8 cellular contexts compared by ENCODE assay signal in genomic region chr3:30940740-30941139, GRCh38. TPM values are rescaled to one million over a fixed set of nuclear protein-coding genes. Genes with fewer than 3 reads are reported as not detected.
"Had no signal": no experiment of that assay in that cellular context is flagged by ENCODE, and none has a peak within 500 bp of the region (broad histone marks: within the 10 kb centered on the region; RNA-seq: fewer than 3 reads in every experiment).

No MANE protein-coding gene starts in this region.

- DNase-seq: H9, HCEC 1CT, IMR-90 had no signal

- ATAC-seq: GM23338 had no signal

- FAIRE-seq: H1, H54, HTR-8/SVneo had no signal

- H3K4me3 Mint-ChIP-seq: GM23338, H9 had no signal

- H3K4me3 ChIP-seq: GM23338 had no signal

- H3K27ac Mint-ChIP-seq: GM23338, H9 had no signal

- H3K9me3 Mint-ChIP-seq: H9 had no signal

- H3K4me1 Mint-ChIP-seq: GM23338 had no signal

RNA-seq across cellular contexts. Expression of gene GADL1, which starts 46.3 kb away (rescaled TPM):
- total RNA-seq: HT-29, IMR-90 had no signal
- polyA plus RNA-seq: IMR-90 had no signal
